ENCODE assay signal across 9 cellular contexts in genomic region chr11:104163100-104164027, GRCh38. TPM values are rescaled to one million over a fixed set of nuclear protein-coding genes. Genes with fewer than 3 reads are reported as not detected.
DNase-seq lines count a peak whose midpoint lies in the region; ATAC-seq, FAIRE-seq and TF ChIP-seq lines count a peak whose summit lies in the region.
"Had no signal": no experiment of that assay in that cellular context is flagged by ENCODE, and none has a peak within 500 bp of the region (broad histone marks: within the 10 kb centered on the region; RNA-seq: fewer than 3 reads in every experiment).

No MANE protein-coding gene starts in this region.

- peaks cover 0 to 8% (median 0%) of the 10 kb centered on the region in 45 donors for H3K27me3 ChIP-seq in dorsolateral prefrontal cortex

- H3K27ac ChIP-seq in dorsolateral prefrontal cortex = no peak overlapping the region

- H3K27me3 Mint-ChIP-seq in stimulated activated naive CD8-positive, alpha-beta T cell treated with anti-CD3 and anti-CD28 coated beads, Interleukin-15, Interleukin-2, amounts not matched to agents 100 ng/mL and 50 ng/mL, for 24 hours = peaks cover 38% of the 10 kb centered on the region

- no peak overlapping the region for H3K27ac Mint-ChIP-seq in stimulated activated naive CD8-positive, alpha-beta T cell treated with anti-CD3 and anti-CD28 coated beads, Interleukin-15, Interleukin-2, amounts not matched to agents 100 ng/mL and 50 ng/mL, for 24 hours

- no peak for DNase-seq in stimulated activated naive CD8-positive, alpha-beta T cell treated with anti-CD3 and anti-CD28 coated beads, Interleukin-15, Interleukin-2, amounts not matched to agents 100 U/mL and 50 U/mL, for 24 hours
- peak; percentile 31 for DNase-seq in NCI-H2227 (lab: John Stamatoyannopoulos, UW; ENCODE audit: unreplicated experiment)
- DNase-seq in dorsolateral prefrontal cortex = peak in 5 of 10 donors; percentile 7 to 47 (median 41)
- peak; percentile 12 to 40 for DNase-seq in lung microvascular endothelial cell (ENCODE audit: low read depth in 2 of 2)
- DNase-seq in urothelium cell line (ENCODE audit: low spot score) = peak; percentile 23
- no peak for DNase-seq in NCI-H524 treated with DMSO at 0.1 percent for 48 hours (lab: John Stamatoyannopoulos, UW)
- no peak for DNase-seq in activated CD4-positive, alpha-beta T cell treated with anti-CD3 and anti-CD28 coated beads for 4 hours

- peaks cover 4% of the 10 kb centered on the region for H3K4me1 Mint-ChIP-seq in stimulated activated naive CD8-positive, alpha-beta T cell treated with anti-CD3 and anti-CD28 coated beads, Interleukin-15, Interleukin-2, amounts not matched to agents 100 ng/mL and 50 ng/mL, for 24 hours (ENCODE audit: low read depth)

- FAIRE-seq in urothelium cell line (lab: Jason Lieb, UNC) = no peak
- FAIRE-seq: frontal cortex had no signal

- H3K4me3 ChIP-seq in dorsolateral prefrontal cortex = peak overlapping the region; percentile 37 to 80 (median 61)

- intact Hi-C loops in dorsolateral prefrontal cortex (cut with DNase I) = no loop called here

- ATAC-seq in stimulated activated naive CD8-positive, alpha-beta T cell treated with anti-CD3 and anti-CD28 coated beads, Interleukin-15, Interleukin-2, amounts not matched to agents 100 U/mL and 50 U/mL, for 24 hours = no peak

- H3K36me3 Mint-ChIP-seq in stimulated activated naive CD8-positive, alpha-beta T cell treated with anti-CD3 and anti-CD28 coated beads, Interleukin-15, Interleukin-2, amounts not matched to agents 100 ng/mL and 50 ng/mL, for 24 hours (ENCODE audit: low read depth) = no peaks in the 10 kb centered on the region

- peak overlapping the region; percentile 78 for H3K4me3 Mint-ChIP-seq in stimulated activated naive CD8-positive, alpha-beta T cell treated with anti-CD3 and anti-CD28 coated beads, Interleukin-15, Interleukin-2, amounts not matched to agents 100 ng/mL and 50 ng/mL, for 24 hours

- no peaks in the 10 kb centered on the region for H3K9me3 Mint-ChIP-seq in stimulated activated naive CD8-positive, alpha-beta T cell treated with anti-CD3 and anti-CD28 coated beads, Interleukin-15, Interleukin-2, amounts not matched to agents 100 ng/mL and 50 ng/mL, for 24 hours

- no peak for TF ChIP-seq CTCF in dorsolateral prefrontal cortex (IDR thresholded peaks at IDR 0.05 in 54 of 56, conservative IDR thresholded peaks at IDR 0.05 in 2 of 56; ENCODE audit: low read depth in 1 of 56, partially characterized antibody in 56 of 56)

RNA-seq across cellular contexts. Expression of gene PDGFD, which starts 0.6 kb away (rescaled TPM):
- total RNA-seq in dorsolateral prefrontal cortex (1 to 10 TPM in 106 of 120 experiments, under 1 TPM in 14; 0.70 to 8.1 (median 2.1) TPM), lung microvascular endothelial cell (23.5 and 43.8 TPM in 2 replicates)

Comparison
In these comparisons a context has a peak if more than half of its experiments do, and no peak if none do; other contexts are left out.
1. DNase-seq: peak in NCI-H2227 (single experiment), lung microvascular endothelial cell (2 of 2) and urothelium cell line (single experiment); none in stimulated activated naive CD8-positive, alpha-beta T cell treated with anti-CD3 and anti-CD28 coated beads, Interleukin-15, Interleukin-2, amounts not matched to agents 100 U/mL and 50 U/mL, for 24 hours (single experiment), NCI-H524 treated with DMSO at 0.1 percent for 48 hours (single experiment) and activated CD4-positive, alpha-beta T cell treated with anti-CD3 and anti-CD28 coated beads for 4 hours (0 of 2).